Comparison of ENCODE assay signal across 30 cellular contexts in the genomic region with DNA sequence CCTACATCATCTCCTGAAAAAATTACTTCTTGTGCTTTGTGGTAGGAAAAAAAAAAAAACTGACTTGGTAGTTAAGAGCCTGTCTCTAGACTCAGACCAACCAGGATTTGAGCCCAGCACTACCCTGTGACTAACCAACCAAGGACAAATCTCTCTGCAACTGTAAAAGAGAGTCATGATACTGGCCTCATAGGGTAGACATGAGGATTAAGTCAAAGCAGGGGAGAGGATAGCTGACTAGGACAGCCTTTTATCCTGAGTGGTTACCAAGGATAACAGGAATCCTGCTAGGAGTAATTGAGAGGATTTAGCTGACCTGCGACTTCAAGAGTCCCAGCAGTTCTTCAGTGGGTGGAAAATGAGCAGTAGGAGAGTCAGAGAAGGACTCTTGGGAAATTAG.
DNase-seq lines count a peak whose midpoint lies in the region; ATAC-seq and TF ChIP-seq lines count a peak whose summit lies in the region.
"Had no signal": no experiment of that assay in that cellular context is flagged by ENCODE, and none has a peak within 500 bp of the region (broad histone marks: within the 10 kb centered on the region; RNA-seq: fewer than 3 reads in every experiment).

No MANE protein-coding gene starts in this region.

- H3K9me3 ChIP-seq in neural progenitor cell (ENCODE audit: low read depth), result no peaks in the 10 kb centered on the region
- H3K9me3 ChIP-seq: colonic mucosa, heart right ventricle, lower lobe of right lung, suprapubic skin, upper lobe of right lung had no signal

- peaks cover 85% of the 10 kb centered on the region for H3K4me1 ChIP-seq in neural progenitor cell
- H3K4me1 ChIP-seq: colonic mucosa, upper lobe of right lung had no signal

- peaks cover 3% of the 10 kb centered on the region for H3K9me3 Mint-ChIP-seq in neural progenitor cell
- H3K9me3 Mint-ChIP-seq: activated CD4-positive, alpha-beta T cell treated with anti-CD3 and anti-CD28 coated beads, Interleukin-2, amount 10 ng/mL, durations not matched to agents 24 days and 14 days; activated T-cell treated with anti-CD3 and anti-CD28 coated beads, Interleukin-2, amount 50 U/mL, for 24 hours; CD14-positive monocyte; natural killer cell had no signal

- H3K36me3 Mint-ChIP-seq in neural progenitor cell, result no peaks in the 10 kb centered on the region
- H3K36me3 Mint-ChIP-seq: activated naive CD8-positive, alpha-beta T cell; CD14-positive monocyte; natural killer cell had no signal

- no peak overlapping the region for H3K9ac ChIP-seq in neural progenitor cell

- H3K79me2 ChIP-seq in neural progenitor cell (ENCODE audit: low read depth), result peaks cover 81% of the 10 kb centered on the region

- peaks cover 13% of the 10 kb centered on the region for H3K4me1 Mint-ChIP-seq in neural progenitor cell

- H4K20me1 ChIP-seq in neural progenitor cell (ENCODE audit: low read depth), result peaks cover 40% of the 10 kb centered on the region

- DNase-seq in EH (ENCODE audit: low read depth) (peak; percentile 37), LHCN-M2 (ENCODE audit: low read depth) (peak; percentile 45), dedifferentiated amniotic fluid mesenchymal stem cell (ENCODE audit: extremely low spot score) (peak; percentile 41), neural progenitor cell (ENCODE audit: low spot score) (peak; percentile 53), mucosa of gallbladder (ENCODE audit: low spot score) (no peak)
- DNase-seq: activated CD4-positive, alpha-beta T cell treated with anti-CD3 and anti-CD28 coated beads, Interleukin-2, amount 10 ng/mL, durations not matched to agents 24 days and 14 days; activated effector memory CD4-positive, alpha-beta T cell treated with anti-CD3 and anti-CD28 coated beads, Interleukin-2, amount 50 U/mL, for 16 hours; activated T-cell treated with anti-CD3 and anti-CD28 coated beads, Interleukin-2, amount 50 U/mL, for 24 hours; colonic mucosa; effector CD8-positive, alpha-beta T cell; heart right ventricle; lower lobe of right lung; natural killer cell; NCI-H1048; NCI-H2107; NCI-H510A; SHP77; stimulated activated naive CD4-positive, alpha-beta T cell; T-helper 9 cell; upper lobe of right lung had no signal

- TF ChIP-seq CTCF in neural progenitor cell (IDR thresholded peaks at IDR 0.05), result no peak

- H3K27me3 Mint-ChIP-seq in neural progenitor cell (ENCODE audit: insufficient read depth, low read depth), result peaks cover 2% of the 10 kb centered on the region
- H3K27me3 Mint-ChIP-seq: activated naive CD8-positive, alpha-beta T cell had no signal

- H2AFZ ChIP-seq in neural progenitor cell (replicated peaks), result no peak overlapping the region

- H3K4me3 ChIP-seq in neural progenitor cell, result no peak overlapping the region
- H3K4me3 ChIP-seq: cardiac muscle cell, colonic mucosa, heart right ventricle, lower lobe of right lung, skin epidermis, suprapubic skin, upper lobe of right lung had no signal

- H3K27me3 ChIP-seq in neural progenitor cell, result no peaks in the 10 kb centered on the region
- H3K27me3 ChIP-seq: cardiac muscle cell, colonic mucosa, heart right ventricle, suprapubic skin, upper lobe of right lung had no signal

- ATAC-seq in HG03378 (IDR thresholded peaks at IDR 0.05; ENCODE audit: unreplicated experiment) (no peak), HG02623 (IDR thresholded peaks at IDR 0.05; ENCODE audit: unreplicated experiment) (no peak), HG02763 (IDR thresholded peaks at IDR 0.05; ENCODE audit: unreplicated experiment) (no peak)
- ATAC-seq: HCT116, lower lobe of right lung, natural killer cell, upper lobe of right lung had no signal

- peak overlapping the region; percentile 38 for H3K27ac ChIP-seq in neural progenitor cell
- H3K27ac ChIP-seq: cardiac muscle cell, colonic mucosa, epithelial cell of prostate, lower lobe of right lung, skin epidermis, suprapubic skin, upper lobe of right lung had no signal

- H3K27ac Mint-ChIP-seq in neural progenitor cell, result no peak overlapping the region
- H3K27ac Mint-ChIP-seq: activated CD4-positive, alpha-beta T cell treated with anti-CD3 and anti-CD28 coated beads, Interleukin-2, amount 10 ng/mL, durations not matched to agents 24 days and 14 days; activated naive CD8-positive, alpha-beta T cell; activated T-cell treated with anti-CD3 and anti-CD28 coated beads, Interleukin-2, amount 50 U/mL, for 24 hours; CD14-positive monocyte had no signal

- H3K36me3 ChIP-seq in neural progenitor cell, result no peaks in the 10 kb centered on the region
- H3K36me3 ChIP-seq: cardiac muscle cell, colonic mucosa, heart right ventricle, lower lobe of right lung, suprapubic skin, upper lobe of right lung had no signal

- no peak overlapping the region for H3K4me3 Mint-ChIP-seq in neural progenitor cell
- H3K4me3 Mint-ChIP-seq: activated CD4-positive, alpha-beta T cell treated with anti-CD3 and anti-CD28 coated beads, Interleukin-2, amount 10 ng/mL, durations not matched to agents 24 days and 14 days; activated naive CD8-positive, alpha-beta T cell; activated T-cell treated with anti-CD3 and anti-CD28 coated beads, Interleukin-2, amount 50 U/mL, for 24 hours; CD14-positive monocyte; natural killer cell had no signal

- peak overlapping the region; percentile 36 for H3K4me2 ChIP-seq in neural progenitor cell

- peaks cover 47% of the 10 kb centered on the region for H3F3A ChIP-seq in neural progenitor cell (ENCODE audit: low read depth)
